Comparison of ENCODE assay signal across 9 cellular contexts in the genomic region with DNA sequence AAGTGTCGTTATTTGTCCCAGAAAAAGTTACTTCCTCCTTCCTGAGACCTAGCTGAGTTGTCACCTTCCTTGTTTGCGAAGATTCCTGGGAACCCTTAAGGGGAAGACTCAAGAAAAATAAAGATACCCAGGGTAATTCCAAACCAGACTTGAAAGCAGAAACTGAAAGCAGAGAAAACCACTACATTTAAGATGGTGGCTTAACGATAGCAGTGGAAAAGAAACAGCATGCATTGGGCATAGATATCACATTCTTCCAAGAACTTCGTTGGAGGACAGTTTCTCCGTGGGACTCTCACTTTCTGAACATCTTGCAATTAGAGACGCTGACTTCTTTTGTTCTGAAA.
DNase-seq lines count a peak whose midpoint lies in the region; ATAC-seq lines count a peak whose summit lies in the region.
"Had no signal": no experiment of that assay in that cellular context is flagged by ENCODE, and none has a peak within 500 bp of the region (broad histone marks: within the 10 kb centered on the region; RNA-seq: fewer than 3 reads in every experiment).

No MANE protein-coding gene starts in this region.

- DNase-seq in activated T-helper 1 cell treated with anti-CD3 and anti-CD28 coated beads, Interleukin-12 subunit alpha, Interleukin-12 subunit beta, Interleukin-2, Interleukin-4 antibody, amounts not matched to agents 30 ng/mL and 10 ng/mL and 1 ng/mL, durations not matched to agents 14 hours and 24 hours and 36 hours (ENCODE audit: low spot score) = no peak
- DNase-seq in cerebellar cortex (ENCODE audit: low spot score) (no peak), OCI-M2 (lab: John Stamatoyannopoulos, UW; ENCODE audit: unreplicated experiment) (no peak), kidney glomerular epithelial cell (lab: John Stamatoyannopoulos, UW) (no peak)
- DNase-seq: adrenal gland had no signal

- intact Hi-C loops in activated T-helper 1 cell treated with anti-CD3 and anti-CD28 coated beads, Interleukin-12 subunit alpha, Interleukin-12 subunit beta, Interleukin-2, Interleukin-4 antibody, amounts not matched to agents 30 ng/mL and 10 ng/mL and 1 ng/mL, durations not matched to agents 14 hours and 24 hours and 36 hours (cut with micrococcal nuclease) = loop anchor here (1.0 to 10.0 kb wide), 8 partner anchors 15 to 724 kb away; partner anchors contain the start of genes ENDOD1, SESN3 and SRSF8

- H3K27ac Mint-ChIP-seq in activated T-helper 1 cell treated with anti-CD3 and anti-CD28 coated beads, Interleukin-12 subunit alpha, Interleukin-12 subunit beta, Interleukin-2, Interleukin-4 antibody, amounts not matched to agents 30 ng/mL and 10 ng/mL and 1 ng/mL, durations not matched to agents 14 hours and 24 hours and 36 hours = peak overlapping the region; percentile 95
- peak overlapping the region; percentile 93 for H3K27ac Mint-ChIP-seq in stimulated activated memory B cell treated with anti-CD40 and anti-IgM and Interleukin-4, amounts not matched to agents 10 μg/mL and 1 μg/mL and 100 μg/mL, for 72 hours

- H3K27me3 Mint-ChIP-seq in activated T-helper 1 cell treated with anti-CD3 and anti-CD28 coated beads, Interleukin-12 subunit alpha, Interleukin-12 subunit beta, Interleukin-2, Interleukin-4 antibody, amounts not matched to agents 30 ng/mL and 10 ng/mL and 1 ng/mL, durations not matched to agents 14 hours and 24 hours and 36 hours (ENCODE audit: insufficient read depth) = no peaks in the 10 kb centered on the region
- no peaks in the 10 kb centered on the region for H3K27me3 Mint-ChIP-seq in stimulated activated memory B cell treated with anti-CD40 and anti-IgM and Interleukin-4, amounts not matched to agents 10 μg/mL and 1 μg/mL and 100 μg/mL, for 72 hours

- ATAC-seq in GM19351 (IDR thresholded peaks at IDR 0.05; ENCODE audit: unreplicated experiment) = peak; percentile 37
- ATAC-seq in HG02885 (IDR thresholded peaks at IDR 0.05; ENCODE audit: poor library complexity, unreplicated experiment) = peak; percentile 47
- ATAC-seq in stimulated activated memory B cell treated with anti-CD40 and anti-IgM and Interleukin-4, amounts not matched to agents 10 μg/mL and 1 μg/mL and 100 μg/mL, for 72 hours = peak; percentile 65
- ATAC-seq: Right ventricle myocardium inferior had no signal

- peak overlapping the region; percentile 73 for H3K4me3 Mint-ChIP-seq in activated T-helper 1 cell treated with anti-CD3 and anti-CD28 coated beads, Interleukin-12 subunit alpha, Interleukin-12 subunit beta, Interleukin-2, Interleukin-4 antibody, amounts not matched to agents 30 ng/mL and 10 ng/mL and 1 ng/mL, durations not matched to agents 14 hours and 24 hours and 36 hours
- H3K4me3 Mint-ChIP-seq in stimulated activated memory B cell treated with anti-CD40 and anti-IgM and Interleukin-4, amounts not matched to agents 10 μg/mL and 1 μg/mL and 100 μg/mL, for 72 hours = peak overlapping the region; percentile 61

- H3K9me3 Mint-ChIP-seq in activated T-helper 1 cell treated with anti-CD3 and anti-CD28 coated beads, Interleukin-12 subunit alpha, Interleukin-12 subunit beta, Interleukin-2, Interleukin-4 antibody, amounts not matched to agents 30 ng/mL and 10 ng/mL and 1 ng/mL, durations not matched to agents 14 hours and 24 hours and 36 hours = peaks cover 6% of the 10 kb centered on the region
- H3K9me3 Mint-ChIP-seq in stimulated activated memory B cell treated with anti-CD40 and anti-IgM and Interleukin-4, amounts not matched to agents 10 μg/mL and 1 μg/mL and 100 μg/mL, for 72 hours = no peaks in the 10 kb centered on the region

- peaks cover 63% of the 10 kb centered on the region for H3K4me1 Mint-ChIP-seq in activated T-helper 1 cell treated with anti-CD3 and anti-CD28 coated beads, Interleukin-12 subunit alpha, Interleukin-12 subunit beta, Interleukin-2, Interleukin-4 antibody, amounts not matched to agents 30 ng/mL and 10 ng/mL and 1 ng/mL, durations not matched to agents 14 hours and 24 hours and 36 hours (ENCODE audit: low read depth)
- H3K4me1 Mint-ChIP-seq in stimulated activated memory B cell treated with anti-CD40 and anti-IgM and Interleukin-4, amounts not matched to agents 10 μg/mL and 1 μg/mL and 100 μg/mL, for 72 hours = peaks cover 49% of the 10 kb centered on the region

- H3K36me3 Mint-ChIP-seq in activated T-helper 1 cell treated with anti-CD3 and anti-CD28 coated beads, Interleukin-12 subunit alpha, Interleukin-12 subunit beta, Interleukin-2, Interleukin-4 antibody, amounts not matched to agents 30 ng/mL and 10 ng/mL and 1 ng/mL, durations not matched to agents 14 hours and 24 hours and 36 hours (ENCODE audit: low read depth) = peaks cover 17% of the 10 kb centered on the region
- no peaks in the 10 kb centered on the region for H3K36me3 Mint-ChIP-seq in stimulated activated memory B cell treated with anti-CD40 and anti-IgM and Interleukin-4, amounts not matched to agents 10 μg/mL and 1 μg/mL and 100 μg/mL, for 72 hours
